Comparison of ENCODE assay signal across 16 cellular contexts in the genomic region with DNA sequence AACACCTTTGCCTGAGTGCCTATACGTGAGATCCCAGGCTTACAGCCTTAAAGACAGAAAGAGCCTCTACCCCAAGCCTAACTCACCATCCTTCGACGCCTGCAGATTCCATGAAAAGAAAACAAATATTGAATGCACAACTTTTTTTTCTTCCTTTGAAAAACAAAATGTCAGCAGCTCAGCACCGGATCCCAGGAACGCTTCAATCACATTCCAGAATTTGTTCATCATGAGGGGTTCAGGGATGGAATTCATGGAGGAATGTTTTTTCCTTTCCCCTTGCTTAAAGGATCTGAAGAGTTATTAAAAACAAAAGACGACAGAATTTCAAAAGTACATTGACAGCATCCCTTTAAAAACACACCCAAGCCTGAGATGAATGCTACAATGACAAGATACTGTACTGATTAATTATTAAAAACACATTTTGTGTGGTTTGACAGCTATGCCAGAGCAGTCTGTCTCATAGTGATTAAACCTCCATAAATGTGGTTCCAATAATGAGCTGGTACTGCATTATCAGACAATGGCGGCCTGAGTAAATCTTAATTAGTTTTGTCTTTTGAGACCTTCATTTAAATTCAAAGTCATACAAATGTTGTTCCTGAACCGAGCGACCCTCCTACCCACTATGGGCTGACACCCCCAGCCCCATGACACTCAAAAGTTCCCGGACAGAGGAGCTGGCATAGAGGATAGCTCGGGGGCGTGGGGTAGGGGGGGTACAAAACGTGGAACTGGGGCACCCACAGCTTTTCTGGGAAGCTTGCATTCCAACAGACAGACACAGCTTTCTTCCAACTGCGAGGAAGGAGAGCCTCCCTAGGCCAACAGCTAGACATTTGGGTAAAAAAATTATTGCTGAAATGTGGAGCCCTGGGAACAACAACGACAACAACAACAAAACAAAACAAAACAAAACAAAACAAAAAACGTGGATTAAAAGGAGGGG.
"Had no signal": no experiment of that assay in that cellular context is flagged by ENCODE, and none has a peak within 500 bp of the region (broad histone marks: within the 10 kb centered on the region; RNA-seq: fewer than 3 reads in every experiment).

No MANE protein-coding gene starts in this region.

- H3K4me3 Mint-ChIP-seq: activated CD4-positive, alpha-beta memory T cell treated with anti-CD3 and anti-CD28 coated beads for 36 hours; naive B cell had no signal

- H3K36me3 Mint-ChIP-seq: activated CD4-positive, alpha-beta memory T cell treated with anti-CD3 and anti-CD28 coated beads for 36 hours; naive B cell had no signal

- H3K4me3 ChIP-seq: ascending aorta, colonic mucosa, gastroesophageal sphincter, prostate gland, upper lobe of left lung had no signal

- H3K27ac Mint-ChIP-seq: activated CD4-positive, alpha-beta memory T cell treated with anti-CD3 and anti-CD28 coated beads for 36 hours had no signal

- H3K27me3 ChIP-seq: ascending aorta, colonic mucosa, gastroesophageal sphincter, upper lobe of left lung had no signal

- H3K9me3 Mint-ChIP-seq: activated CD4-positive, alpha-beta memory T cell treated with anti-CD3 and anti-CD28 coated beads for 36 hours had no signal

- H3K36me3 ChIP-seq: ascending aorta, colonic mucosa, gastroesophageal sphincter, prostate gland, upper lobe of left lung had no signal

- DNase-seq: activated CD4-positive, alpha-beta memory T cell treated with anti-CD3 and anti-CD28 coated beads for 36 hours; activated CD4-positive, alpha-beta T cell treated with anti-CD3 and anti-CD28 coated beads for 1 hour; activated T-cell treated with anti-CD3 and anti-CD28 coated beads, Interleukin-2, amount 50 U/mL, for 48 hours; colonic mucosa; effector CD4-positive, alpha-beta T cell; kidney; midbrain; naive B cell; stimulated activated CD4-positive, alpha-beta T cell treated with anti-CD3 and anti-CD28 coated beads, Interleukin-12 subunit alpha, Interleukin-12 subunit beta, amount 100 ng/mL, for 4 hours; stimulated activated CD4-positive, alpha-beta T cell treated with anti-CD3 and anti-CD28 coated beads, Interleukin-2, amount 100 ng/mL, for 48 hours; stimulated activated naive CD8-positive, alpha-beta T cell treated with anti-CD3 and anti-CD28 coated beads, Interleukin-15, Interleukin-2, amounts not matched to agents 100 U/mL and 50 U/mL, for 24 hours; T-helper 9 cell; upper lobe of left lung had no signal

- H3K27ac ChIP-seq: ascending aorta, colonic mucosa, gastroesophageal sphincter, prostate gland, upper lobe of left lung had no signal

- H3K4me1 Mint-ChIP-seq: naive B cell had no signal

- H3K9me3 ChIP-seq: ascending aorta, colonic mucosa, gastroesophageal sphincter, prostate gland, upper lobe of left lung had no signal

- H3K4me1 ChIP-seq: colonic mucosa, gastroesophageal sphincter, prostate gland, upper lobe of left lung had no signal
